8 cellular contexts compared by ENCODE assay signal in genomic region chr3:107117922-107118576, GRCh38.
DNase-seq lines count a peak whose midpoint lies in the region; ATAC-seq and TF ChIP-seq lines count a peak whose summit lies in the region.

No MANE protein-coding gene starts in this region.

- H3K9ac ChIP-seq in BLaER1 treated with 17β-estradiol and CSF1 and Interleukin-3, amounts not matched to agents 10 nM and 100 nM: peak overlapping the region; percentile 23 to 65 (median 54); a peak in 18 of 22 replicates

- ATAC-seq in GM21723 (IDR thresholded peaks at IDR 0.05; ENCODE audit: unreplicated experiment): peak; percentile 70

- H3K4me3 ChIP-seq in BLaER1 treated with 17β-estradiol and CSF1 and Interleukin-3, amounts not matched to agents 10 nM and 100 nM: no peak overlapping the region
- H3K4me3 ChIP-seq in astrocyte of the spinal cord (ENCODE audit: low read depth, low read length) (no peak overlapping the region), uterus (no peak overlapping the region)

- peak overlapping the region; percentile 18 to 70 (median 54); a peak in 21 of 22 replicates for H3K27ac ChIP-seq in BLaER1 treated with 17β-estradiol and CSF1 and Interleukin-3, amounts not matched to agents 10 nM and 100 nM
- H3K27ac ChIP-seq in uterus: peak overlapping the region; percentile 28 to 32

- no peaks in the 10 kb centered on the region for H3K27me3 ChIP-seq in BLaER1 treated with 17β-estradiol and CSF1 and Interleukin-3, amounts not matched to agents 10 nM and 100 nM
- no peaks in the 10 kb centered on the region for H3K27me3 ChIP-seq in uterus

- intact Hi-C loops in uterus (cut with DNase I; ENCODE audit: low total_unique reads): no loop called here

- in situ Hi-C loops in astrocyte of the spinal cord (cut with HindIII; ENCODE audit: low sequenced_read_pairs): no loop called here

- peak; percentile 63 for TF ChIP-seq CTCF in astrocyte of the spinal cord (IDR thresholded peaks at IDR 0.05; ENCODE audit: low read depth, low read length)
- TF ChIP-seq CTCF in uterus (IDR thresholded peaks at IDR 0.05): peak; percentile 31 to 43 (median 38)

- no peaks in the 10 kb centered on the region for H3K9me3 ChIP-seq in BLaER1 treated with 17β-estradiol and CSF1 and Interleukin-3, amounts not matched to agents 10 nM and 100 nM (replicated peaks in 1 of 11)
- no peaks in the 10 kb centered on the region for H3K9me3 ChIP-seq in uterus

- H3K36me3 ChIP-seq in BLaER1 treated with 17β-estradiol and CSF1 and Interleukin-3, amounts not matched to agents 10 nM and 100 nM: no peaks in the 10 kb centered on the region
- H3K36me3 ChIP-seq in uterus: no peaks in the 10 kb centered on the region

- H3K4me1 ChIP-seq in BLaER1 treated with 17β-estradiol and CSF1 and Interleukin-3, amounts not matched to agents 10 nM and 100 nM: peaks cover 0 to 13% (median 7%) of the 10 kb centered on the region in 10 experiments; a peak in 11 of 20 replicates
- H3K4me1 ChIP-seq in uterus: peaks cover 0 to 5% of the 10 kb centered on the region in 2 donors

- peak; percentile 72 to 85 for DNase-seq in NCI-H524 (lab: John Stamatoyannopoulos, UW)
- peak; percentile 87 for DNase-seq in astrocyte of the spinal cord (ENCODE audit: low read depth, low spot score)
- peak; percentile 79 for DNase-seq in iris pigment epithelial cell (ENCODE audit: low read depth)
- DNase-seq in uterus: peak in 1 of 2 donors; percentile 36
- no peak for DNase-seq in NCI-H345 treated with DMSO at 0.1 percent for 48 hours (lab: John Stamatoyannopoulos, UW; ENCODE audit: unreplicated experiment)
- no peak for DNase-seq in DMS153 (lab: John Stamatoyannopoulos, UW)

- TF ChIP-seq POLR2A in uterus (IDR thresholded peaks at IDR 0.05): no peak

- H4K20me1 ChIP-seq in BLaER1 treated with 17β-estradiol and CSF1 and Interleukin-3, amounts not matched to agents 10 nM and 100 nM: no peaks in the 10 kb centered on the region

- peak overlapping the region in 10 of 11 experiments; percentile 19 to 49 (median 38); a peak in 18 of 22 replicates for H3K4me2 ChIP-seq in BLaER1 treated with 17β-estradiol and CSF1 and Interleukin-3, amounts not matched to agents 10 nM and 100 nM

Comparison
In these comparisons a context has a peak if more than half of its experiments do, and no peak if none do; other contexts are left out.
1. DNase-seq: peak in NCI-H524 (2 of 2), astrocyte of the spinal cord (single experiment) and iris pigment epithelial cell (single experiment); none in NCI-H345 treated with DMSO at 0.1 percent for 48 hours (single experiment) and DMS153 (single experiment).